ENCODE assay signal across 24 cellular contexts in the genomic region with DNA sequence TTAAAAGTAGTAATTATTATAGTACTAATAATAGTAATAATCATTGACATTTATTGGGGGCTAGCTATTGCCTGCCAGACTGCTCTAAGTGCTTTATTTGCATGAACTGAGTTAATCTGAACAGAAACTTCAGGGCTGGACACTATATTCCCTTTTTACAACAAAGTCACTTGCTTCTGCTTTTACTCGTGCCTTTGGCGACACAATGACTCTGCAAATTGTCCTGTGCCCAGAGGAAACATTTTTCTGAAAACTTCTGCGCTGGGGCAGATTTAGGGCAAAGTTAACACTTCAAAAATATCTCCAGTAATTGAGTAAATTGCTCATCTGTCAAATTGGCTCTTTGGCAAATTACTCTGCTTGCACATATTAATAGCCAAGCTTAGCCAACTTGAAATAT. TPM values are rescaled to one million over a fixed set of nuclear protein-coding genes. Genes with fewer than 3 reads are reported as not detected.
DNase-seq lines count a peak whose midpoint lies in the region; ATAC-seq and TF ChIP-seq lines count a peak whose summit lies in the region.
"Had no signal": no experiment of that assay in that cellular context is flagged by ENCODE, and none has a peak within 500 bp of the region (broad histone marks: within the 10 kb centered on the region; RNA-seq: fewer than 3 reads in every experiment).

No MANE protein-coding gene starts in this region.

- no peaks in the 10 kb centered on the region for H3K36me3 ChIP-seq in DOHH2 (ENCODE audit: control insufficient read depth, low read length)
- H3K36me3 ChIP-seq: esophagus squamous epithelium, ovary had no signal

- peaks cover 6% of the 10 kb centered on the region for H3K9me3 ChIP-seq in DOHH2 (ENCODE audit: control insufficient read depth, insufficient read depth, low read length)
- H3K9me3 ChIP-seq: esophagus squamous epithelium, ovary had no signal

- intact Hi-C loops in activated B cell treated with CpG ODN at 0.5 μM for 24 hours (cut with micrococcal nuclease), result loop anchor here (10.0 kb wide), 1 partner anchor 450 kb away; no protein-coding TSS in a partner anchor

- H3K4me1 ChIP-seq in DOHH2 (ENCODE audit: control insufficient read depth, low read length), result peaks cover 85% of the 10 kb centered on the region

- H3K4me2 ChIP-seq in DOHH2 (ENCODE audit: low read length), result peak overlapping the region; percentile 81

- H3K27me3 Mint-ChIP-seq in activated B cell treated with CpG ODN at 0.5 μM for 24 hours, result no peaks in the 10 kb centered on the region
- H3K27me3 Mint-ChIP-seq: activated naive CD4-positive, alpha-beta T cell treated with anti-CD3 and anti-CD28 coated beads, Interleukin-2, amount 10 ng/mL, durations not matched to agents 7 days and 5 days; brain; stimulated activated naive CD8-positive, alpha-beta T cell treated with anti-CD3 and anti-CD28 coated beads, Interleukin-15, Interleukin-2, amounts not matched to agents 100 ng/mL and 50 ng/mL, for 24 hours had no signal

- H3K4me1 Mint-ChIP-seq in activated B cell treated with CpG ODN at 0.5 μM for 24 hours, result peaks cover 83% of the 10 kb centered on the region

- no peak for ATAC-seq in activated B cell treated with CpG ODN at 0.5 μM for 24 hours (ENCODE audit: low read depth)
- no peak for ATAC-seq in HG03025 (IDR thresholded peaks at IDR 0.05; ENCODE audit: low FRiP score, unreplicated experiment)

- DNase-seq in NB4 (ENCODE audit: low read depth) (peak; percentile 83), activated B cell treated with CpG ODN at 0.5 μM for 24 hours (no peak), pons (ENCODE audit: low spot score) (peak; percentile 47), middle frontal gyrus (ENCODE audit: extremely low spot score, low spot score) (no peak), foreskin melanocyte (no peak)
- DNase-seq in activated CD4-positive, alpha-beta T cell treated with anti-CD3 and anti-CD28 coated beads for 4 hours, result no peak
- DNase-seq: activated CD4-positive, alpha-beta T cell treated with anti-CD3 and anti-CD28 coated beads for 1 hour; activated CD8-positive, alpha-beta memory T cell treated with anti-CD3 and anti-CD28 coated beads, Interleukin-2, amount 50 U/mL, for 4 hours; activated naive CD4-positive, alpha-beta T cell treated with anti-CD3 and anti-CD28 coated beads, Interleukin-2, amount 10 ng/mL, durations not matched to agents 7 days and 5 days; DMS153; dorsolateral prefrontal cortex; esophagus squamous epithelium; kidney; NCI-H2081; NCI-H526; ovary; small intestine had no signal

- POLR2A ChIA-PET in activated B cell treated with CpG ODN at 0.5 μM for 24 hours (lab: Charles Lee), result interaction anchor here (0.9 to 8.9 kb wide), 14 partner anchors 13 to 347 kb away, joined by 3 to 156 read pairs (median 6); no protein-coding TSS in a partner anchor

- H3K27me3 ChIP-seq in DOHH2 (ENCODE audit: control insufficient read depth, low read length), result no peaks in the 10 kb centered on the region
- H3K27me3 ChIP-seq: dorsolateral prefrontal cortex, esophagus squamous epithelium, ovary had no signal

- no peaks in the 10 kb centered on the region for H4K20me1 ChIP-seq in DOHH2 (ENCODE audit: control insufficient read depth, insufficient read depth, low read depth, low read length)

- no peaks in the 10 kb centered on the region for H3K36me3 Mint-ChIP-seq in activated B cell treated with CpG ODN at 0.5 μM for 24 hours (ENCODE audit: low read depth)
- H3K36me3 Mint-ChIP-seq: brain had no signal

- H3K27ac ChIP-seq in DOHH2 (ENCODE audit: low read depth, low read length), result peak overlapping the region; percentile 71
- H3K27ac ChIP-seq: ovary, RWPE1 had no signal

- TF ChIP-seq CTCF in DOHH2 (IDR thresholded peaks at IDR 0.05; ENCODE audit: low read depth, low read length, poor library complexity, severe bottlenecking) (no peak), NB4 (IDR thresholded peaks at IDR 0.05; ENCODE audit: low read depth, low read length) (no peak), activated B cell treated with CpG ODN at 0.5 μM for 24 hours (IDR thresholded peaks at IDR 0.05) (no peak)

- H3K27ac Mint-ChIP-seq in activated B cell treated with CpG ODN at 0.5 μM for 24 hours, result peak overlapping the region; percentile 89
- H3K27ac Mint-ChIP-seq: activated naive CD4-positive, alpha-beta T cell treated with anti-CD3 and anti-CD28 coated beads, Interleukin-2, amount 10 ng/mL, durations not matched to agents 7 days and 5 days had no signal

- H3K79me2 ChIP-seq in DOHH2 (ENCODE audit: control insufficient read depth, low read length), result no peaks in the 10 kb centered on the region

- H3K4me3 ChIP-seq in DOHH2 (ENCODE audit: low read length), result peak overlapping the region; percentile 54
- H3K4me3 ChIP-seq in NB4 (ENCODE audit: low read depth, low read length), result no peak overlapping the region
- H3K4me3 ChIP-seq: dorsolateral prefrontal cortex, esophagus squamous epithelium, ovary had no signal

- no peaks in the 10 kb centered on the region for H3K9me2 ChIP-seq in DOHH2 (replicated peaks; ENCODE audit: control insufficient read depth, low read length)

- no peak for TF ChIP-seq POLR2A in NB4 (IDR thresholded peaks at IDR 0.05; ENCODE audit: extremely low read depth, insufficient read length)

- CTCF ChIA-PET in activated B cell treated with CpG ODN at 0.5 μM for 24 hours (lab: Charles Lee), result interaction anchor here (1.0 to 2.3 kb wide), 6 partner anchors 19 to 126 kb away, joined by 3 to 6 read pairs (median 5); no protein-coding TSS in a partner anchor

- peaks cover 38% of the 10 kb centered on the region for H3F3A ChIP-seq in DOHH2 (ENCODE audit: control insufficient read depth, insufficient read depth)

- no peaks in the 10 kb centered on the region for H3K9me3 Mint-ChIP-seq in activated B cell treated with CpG ODN at 0.5 μM for 24 hours
- H3K9me3 Mint-ChIP-seq: activated naive CD4-positive, alpha-beta T cell treated with anti-CD3 and anti-CD28 coated beads, Interleukin-2, amount 10 ng/mL, durations not matched to agents 7 days and 5 days; brain; stimulated activated naive CD8-positive, alpha-beta T cell treated with anti-CD3 and anti-CD28 coated beads, Interleukin-15, Interleukin-2, amounts not matched to agents 100 ng/mL and 50 ng/mL, for 24 hours had no signal

- peak overlapping the region; percentile 47 for H3K4me3 Mint-ChIP-seq in activated B cell treated with CpG ODN at 0.5 μM for 24 hours
- H3K4me3 Mint-ChIP-seq: activated naive CD4-positive, alpha-beta T cell treated with anti-CD3 and anti-CD28 coated beads, Interleukin-2, amount 10 ng/mL, durations not matched to agents 7 days and 5 days; brain; stimulated activated naive CD8-positive, alpha-beta T cell treated with anti-CD3 and anti-CD28 coated beads, Interleukin-15, Interleukin-2, amounts not matched to agents 100 ng/mL and 50 ng/mL, for 24 hours had no signal

RNA-seq across cellular contexts. Expression of gene BMP10, which starts 36.5 kb away (rescaled TPM):
- not detected in 2 replicates for total RNA-seq in activated B cell treated with CpG ODN at 0.5 μM for 24 hours
- total RNA-seq: dorsolateral prefrontal cortex, esophagus squamous epithelium, kidney, M059J, mucosa of gallbladder, ovary had no signal

Comparison
In these comparisons a context has a peak if more than half of its experiments do, and no peak if none do; other contexts are left out.
1. DNase-seq: peak in NB4 (single experiment) and pons (single experiment); none in activated B cell treated with CpG ODN at 0.5 μM for 24 hours (single experiment), middle frontal gyrus (single experiment), activated CD4-positive, alpha-beta T cell treated with anti-CD3 and anti-CD28 coated beads for 4 hours (0 of 2) and foreskin melanocyte (single experiment).